10 cellular contexts compared by ENCODE assay signal in genomic region chr1:206736878-206737728, GRCh38. TPM values are rescaled to one million over a fixed set of nuclear protein-coding genes. Genes with fewer than 3 reads are reported as not detected.
DNase-seq lines count a peak whose midpoint lies in the region; ATAC-seq and TF ChIP-seq lines count a peak whose summit lies in the region.
"Had no signal": no experiment of that assay in that cellular context is flagged by ENCODE, and none has a peak within 500 bp of the region (broad histone marks: within the 10 kb centered on the region; RNA-seq: fewer than 3 reads in every experiment).

No MANE protein-coding gene starts in this region.

- H3K9me3 ChIP-seq in CD8-positive, alpha-beta T cell (ENCODE audit: low read length), result no peaks in the 10 kb centered on the region
- H3K9me3 ChIP-seq: neutrophil had no signal

- intact Hi-C loops in CD8-positive, alpha-beta T cell (cut with DNase I, micrococcal nuclease), result loop anchor here (1.0 to 10.0 kb wide), 6 partner anchors 20 to 318 kb away; partner anchors contain the start of genes IL10 (in 1 of the 2), IL19 (in 1 of the 2), PFKFB2 (in 1 of the 2) and YOD1 (in 1 of the 2)

- H3K27ac Mint-ChIP-seq in CD8-positive, alpha-beta T cell, result peak overlapping the region; percentile 94
- peak overlapping the region; percentile 44 to 86 for H3K27ac Mint-ChIP-seq in activated naive CD4-positive, alpha-beta T cell treated with anti-CD3 and anti-CD28 coated beads, Interleukin-2, amount 50 U/mL, for 72 hours
- H3K27ac Mint-ChIP-seq in natural killer cell treated with Interleukin-12 subunit alpha and Interleukin-12 subunit beta and Interleukin-15 and Interleukin-18, amount 100 ng/mL, for 72 hours, result peak overlapping the region; percentile 67 to 83

- peak; percentile 73 for ATAC-seq in CD8-positive, alpha-beta T cell
- ATAC-seq in activated naive CD4-positive, alpha-beta T cell treated with anti-CD3 and anti-CD28 coated beads, Interleukin-2, amount 50 U/mL, for 72 hours, result peak in 1 of 2 donors; percentile 0
- ATAC-seq in natural killer cell treated with Interleukin-12 subunit alpha and Interleukin-12 subunit beta and Interleukin-15 and Interleukin-18, amount 100 ng/mL, for 72 hours, result peak; percentile 60 to 61
- ATAC-seq in HG03439 (IDR thresholded peaks at IDR 0.05; ENCODE audit: unreplicated experiment) (no peak), foreskin keratinocyte (no peak)

- H3K27me3 Mint-ChIP-seq in CD8-positive, alpha-beta T cell (ENCODE audit: low read depth), result no peaks in the 10 kb centered on the region
- no peaks in the 10 kb centered on the region for H3K27me3 Mint-ChIP-seq in natural killer cell treated with Interleukin-12 subunit alpha and Interleukin-12 subunit beta and Interleukin-15 and Interleukin-18, amount 100 ng/mL, for 72 hours

- no peaks in the 10 kb centered on the region for H3K27me3 ChIP-seq in CD8-positive, alpha-beta T cell (ENCODE audit: insufficient read depth, low read length)
- H3K27me3 ChIP-seq in foreskin keratinocyte, result no peaks in the 10 kb centered on the region
- H3K27me3 ChIP-seq: neutrophil had no signal

- CTCF ChIA-PET in CD8-positive, alpha-beta T cell (lab: Charles Lee), result interaction anchor here (1.0 to 14.9 kb wide), 10 partner anchors 7 to 244 kb away, joined by 3 to 628 read pairs (median 64); partner anchors contain the start of genes IL10 and IL19

- no peaks in the 10 kb centered on the region for H3K9me3 Mint-ChIP-seq in CD8-positive, alpha-beta T cell
- no peaks in the 10 kb centered on the region for H3K9me3 Mint-ChIP-seq in activated naive CD4-positive, alpha-beta T cell treated with anti-CD3 and anti-CD28 coated beads, Interleukin-2, amount 50 U/mL, for 72 hours
- H3K9me3 Mint-ChIP-seq in natural killer cell treated with Interleukin-12 subunit alpha and Interleukin-12 subunit beta and Interleukin-15 and Interleukin-18, amount 100 ng/mL, for 72 hours, result no peaks in the 10 kb centered on the region

- peak overlapping the region; percentile 38 for H3K27ac ChIP-seq in CD8-positive, alpha-beta T cell (ENCODE audit: low read depth, low read length)
- no peak overlapping the region for H3K27ac ChIP-seq in foreskin keratinocyte
- H3K27ac ChIP-seq: neutrophil had no signal

- TF ChIP-seq CTCF in CD8-positive, alpha-beta T cell (IDR thresholded peaks at IDR 0.05), result no peak
- TF ChIP-seq CTCF in foreskin keratinocyte (conservative IDR thresholded peaks at IDR 0.05), result no peak

- POLR2A ChIA-PET in CD8-positive, alpha-beta T cell (lab: Charles Lee), result interaction anchor here (0.7 to 4.9 kb wide), 8 partner anchors 20 to 175 kb away, joined by 3 to 75 read pairs (median 6); no protein-coding TSS in a partner anchor

- peaks cover 62% of the 10 kb centered on the region for H3K4me1 ChIP-seq in CD8-positive, alpha-beta T cell (ENCODE audit: insufficient read depth, low read length)
- no peaks in the 10 kb centered on the region for H3K4me1 ChIP-seq in foreskin keratinocyte

- peaks cover 23% of the 10 kb centered on the region for H3K36me3 Mint-ChIP-seq in CD8-positive, alpha-beta T cell
- peaks cover 7 to 10% of the 10 kb centered on the region in 2 donors for H3K36me3 Mint-ChIP-seq in activated naive CD4-positive, alpha-beta T cell treated with anti-CD3 and anti-CD28 coated beads, Interleukin-2, amount 50 U/mL, for 72 hours
- H3K36me3 Mint-ChIP-seq in natural killer cell treated with Interleukin-12 subunit alpha and Interleukin-12 subunit beta and Interleukin-15 and Interleukin-18, amount 100 ng/mL, for 72 hours, result peaks cover 14% of the 10 kb centered on the region

- no peak overlapping the region for H3K4me3 ChIP-seq in CD8-positive, alpha-beta T cell (ENCODE audit: low read depth, low read length)

- peak overlapping the region; percentile 47 for H3K4me3 Mint-ChIP-seq in CD8-positive, alpha-beta T cell
- peak overlapping the region; percentile 80 for H3K4me3 Mint-ChIP-seq in natural killer cell treated with Interleukin-12 subunit alpha and Interleukin-12 subunit beta and Interleukin-15 and Interleukin-18, amount 100 ng/mL, for 72 hours

- H3K36me3 ChIP-seq in CD8-positive, alpha-beta T cell (ENCODE audit: insufficient read depth, low read length), result peaks cover 4% of the 10 kb centered on the region

- H3K4me1 Mint-ChIP-seq in CD8-positive, alpha-beta T cell (ENCODE audit: low read depth), result peaks cover 70% of the 10 kb centered on the region
- H3K4me1 Mint-ChIP-seq in natural killer cell treated with Interleukin-12 subunit alpha and Interleukin-12 subunit beta and Interleukin-15 and Interleukin-18, amount 100 ng/mL, for 72 hours (ENCODE audit: low read depth in 2 of 2), result peaks cover 64 to 69% of the 10 kb centered on the region in 2 donors

- DNase-seq in CD8-positive, alpha-beta T cell, result peak in 6 of 7 experiments; percentile 27 to 81 (median 55)
- DNase-seq in T-helper 1 cell (peak; percentile 31 to 81 (median 48)), NCI-H128 (lab: John Stamatoyannopoulos, UW; ENCODE audit: unreplicated experiment) (no peak), NCI-H748 (lab: John Stamatoyannopoulos, UW; ENCODE audit: unreplicated experiment) (no peak), foreskin keratinocyte (no peak)
- DNase-seq in activated naive CD4-positive, alpha-beta T cell treated with anti-CD3 and anti-CD28 coated beads, Interleukin-2, amount 50 U/mL, for 72 hours (ENCODE audit: low spot score in 2 of 2), result no peak
- DNase-seq in natural killer cell treated with Interleukin-12 subunit alpha and Interleukin-12 subunit beta and Interleukin-15 and Interleukin-18, amount 100 ng/mL, for 72 hours (ENCODE audit: low spot score), result no peak

RNA-seq across cellular contexts. Expression of gene IL19, which starts 33.5 kb away (rescaled TPM):
- not detected for total RNA-seq in CD8-positive, alpha-beta T cell
- total RNA-seq in activated naive CD4-positive, alpha-beta T cell treated with anti-CD3 and anti-CD28 coated beads, Interleukin-2, amount 50 U/mL, for 72 hours, result not detected
- total RNA-seq in natural killer cell treated with Interleukin-12 subunit alpha and Interleukin-12 subunit beta and Interleukin-15 and Interleukin-18, amount 100 ng/mL, for 72 hours, result not detected
- not detected in 2 replicates for total RNA-seq in foreskin keratinocyte
- not detected in 2 replicates for polyA plus RNA-seq in foreskin keratinocyte
- total RNA-seq: H1 had no signal
- polyA plus RNA-seq: H1 had no signal

RNA-seq across cellular contexts. Expression of gene IL10, which starts 35.2 kb away (rescaled TPM):
- 1 to 10 TPM in 1 of 2 experiments, under 1 TPM in 1; 0.78 to 1.0 TPM for total RNA-seq in CD8-positive, alpha-beta T cell
- under 1 TPM in 1 of 2 donors, not detected in 1; 0.29 TPM for total RNA-seq in activated naive CD4-positive, alpha-beta T cell treated with anti-CD3 and anti-CD28 coated beads, Interleukin-2, amount 50 U/mL, for 72 hours
- under 1 TPM in 1 of 2 donors, not detected in 1; 0.95 TPM for total RNA-seq in natural killer cell treated with Interleukin-12 subunit alpha and Interleukin-12 subunit beta and Interleukin-15 and Interleukin-18, amount 100 ng/mL, for 72 hours
- not detected in 2 replicates for total RNA-seq in foreskin keratinocyte
- not detected in 2 replicates for polyA plus RNA-seq in foreskin keratinocyte
- total RNA-seq: H1 had no signal
- polyA plus RNA-seq: H1 had no signal

RNA-seq across cellular contexts. Expression of gene MAPKAPK2, which starts 52.4 kb away (rescaled TPM):
- 100 to 1,000 TPM; 218 to 225 TPM for total RNA-seq in CD8-positive, alpha-beta T cell
- total RNA-seq in activated naive CD4-positive, alpha-beta T cell treated with anti-CD3 and anti-CD28 coated beads, Interleukin-2, amount 50 U/mL, for 72 hours, result 100 to 1,000 TPM in 1 of 2 donors, 10 to 100 TPM in 1; 69.4 to 116 TPM
- 100 to 1,000 TPM; 104 to 115 TPM for total RNA-seq in natural killer cell treated with Interleukin-12 subunit alpha and Interleukin-12 subunit beta and Interleukin-15 and Interleukin-18, amount 100 ng/mL, for 72 hours
- total RNA-seq in foreskin keratinocyte, result 63.7 and 64.0 TPM in 2 replicates
- polyA plus RNA-seq in foreskin keratinocyte, result 52.4 and 57.9 TPM in 2 replicates

Comparison
In these comparisons a context has a peak if more than half of its experiments do, and no peak if none do; other contexts are left out.
1. ATAC-seq: peak in CD8-positive, alpha-beta T cell (single experiment) and natural killer cell treated with Interleukin-12 subunit alpha and Interleukin-12 subunit beta and Interleukin-15 and Interleukin-18, amount 100 ng/mL, for 72 hours (2 of 2); none in HG03439 (single experiment) and foreskin keratinocyte (single experiment).
2. DNase-seq: peak in CD8-positive, alpha-beta T cell (6 of 7) and T-helper 1 cell (5 of 5); none in activated naive CD4-positive, alpha-beta T cell treated with anti-CD3 and anti-CD28 coated beads, Interleukin-2, amount 50 U/mL, for 72 hours (0 of 2), natural killer cell treated with Interleukin-12 subunit alpha and Interleukin-12 subunit beta and Interleukin-15 and Interleukin-18, amount 100 ng/mL, for 72 hours (single experiment), NCI-H128 (single experiment), NCI-H748 (single experiment) and foreskin keratinocyte (0 of 2).
3. Peak in every context shown above with its lines, with median percentiles within 50 percentile points of each other: H3K27ac Mint-ChIP-seq.